ENCODE assay signal across 8 cellular contexts in the genomic region with DNA sequence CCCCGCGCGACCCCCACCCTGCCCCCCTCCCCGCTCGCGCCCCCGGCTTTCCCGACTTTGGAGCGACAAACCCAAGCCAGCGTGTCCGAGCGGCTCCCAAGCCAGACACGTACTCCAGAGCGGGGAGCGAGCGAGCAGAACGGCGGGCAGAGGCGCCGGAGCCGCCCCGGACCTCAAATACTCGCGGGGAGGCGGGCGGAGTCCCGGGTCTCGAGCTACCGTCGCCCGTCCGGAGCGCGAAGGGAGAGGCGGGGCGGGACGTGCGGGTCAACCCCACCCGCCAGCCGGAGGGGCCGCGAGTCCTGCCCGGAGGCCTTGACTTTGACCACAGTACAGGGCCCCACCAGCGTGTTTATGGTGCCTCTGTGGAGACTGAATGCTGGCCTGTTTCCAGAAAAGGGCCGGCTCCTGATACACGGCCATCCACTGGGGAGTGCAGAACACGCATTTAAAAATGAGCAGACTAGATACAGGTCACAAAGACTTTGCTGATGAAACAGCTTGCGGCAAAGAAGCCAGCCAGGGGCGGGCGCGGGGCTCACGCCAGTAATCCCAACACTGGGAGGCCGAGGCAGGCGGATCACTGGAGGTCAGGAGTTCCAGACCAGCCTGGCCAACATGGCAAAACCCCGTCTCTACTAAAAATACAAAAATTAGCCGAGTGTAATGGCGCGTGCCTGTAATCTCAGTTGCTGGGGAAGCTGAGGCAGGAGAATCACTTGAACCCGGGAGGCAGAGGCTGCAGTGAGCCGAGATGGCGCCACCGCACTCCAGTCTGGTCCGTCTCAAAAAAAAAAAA. TPM values are rescaled to one million over a fixed set of nuclear protein-coding genes. Genes with fewer than 3 reads are reported as not detected.
DNase-seq lines count a peak whose midpoint lies in the region; ATAC-seq and TF ChIP-seq lines count a peak whose summit lies in the region.

A gene (minus strand): TSS at position 148 of the 799 bp plus-strand sequence. CDS start 12,235 bp downstream, outside the sequence.

- H3K9me3 ChIP-seq in ES-I3 (ENCODE audit: control insufficient read depth, insufficient read depth, low read length), result no peaks in the 10 kb centered on the region
- no peaks in the 10 kb centered on the region for H3K9me3 ChIP-seq in MM.1S (replicated peaks; ENCODE audit: insufficient read depth, low read length)
- no peaks in the 10 kb centered on the region for H3K9me3 ChIP-seq in duodenal mucosa (ENCODE audit: control insufficient read depth in 1 of 2, low read length in 2 of 2)

- H3F3A ChIP-seq in MM.1S (ENCODE audit: insufficient read depth, low read length), result peaks cover 13% of the 10 kb centered on the region

- H3K27me3 ChIP-seq in MM.1S (replicated peaks; ENCODE audit: insufficient read depth, low read length) (no peaks in the 10 kb centered on the region), duodenal mucosa (ENCODE audit: control insufficient read depth in 1 of 2, insufficient read depth in 2 of 2, low read length in 2 of 2) (no peaks in the 10 kb centered on the region)

- CTCF ChIA-PET in activated CD4-positive, alpha-beta memory T cell treated with anti-CD3 and anti-CD28 coated beads for 36 hours (lab: Charles Lee), result interaction anchor here (0.6 to 1.3 kb wide), 5 partner anchors 19 to 125 kb away, joined by 3 to 9 read pairs (median 4); no protein-coding TSS in a partner anchor

- no peak for TF ChIP-seq CTCF in MM.1S (IDR thresholded peaks at IDR 0.05; ENCODE audit: low read length)

- peak; percentile 94 for ATAC-seq in left colon
- ATAC-seq in GM21367 (IDR thresholded peaks at IDR 0.05; ENCODE audit: unreplicated experiment), result no peak

- peak; percentile 27 for DNase-seq in MM.1S
- DNase-seq in activated CD4-positive, alpha-beta memory T cell treated with anti-CD3 and anti-CD28 coated beads for 36 hours, result peak; percentile 51
- DNase-seq in left colon, result peak; percentile 85 to 86
- peak; percentile 34 for DNase-seq in stimulated activated CD4-positive, alpha-beta T cell treated with anti-CD3 and anti-CD28 coated beads, Interleukin-12 subunit alpha, Interleukin-12 subunit beta, amount 100 ng/mL, for 4 hours
- no peak for DNase-seq in amniotic stem cell (lab: John Stamatoyannopoulos, UW)

- peak within 1 kb of the TSS; percentile 87 for H3K27ac Mint-ChIP-seq in activated CD4-positive, alpha-beta memory T cell treated with anti-CD3 and anti-CD28 coated beads for 36 hours

- H3K36me3 Mint-ChIP-seq in activated CD4-positive, alpha-beta memory T cell treated with anti-CD3 and anti-CD28 coated beads for 36 hours, result no peaks in the 10 kb centered on the region

- peaks cover 6% of the 10 kb centered on the region for H3K4me1 ChIP-seq in ES-I3 (ENCODE audit: insufficient read depth, low read length)
- H3K4me1 ChIP-seq in MM.1S (ENCODE audit: low read length), result peaks cover 5% of the 10 kb centered on the region
- H3K4me1 ChIP-seq in duodenal mucosa (ENCODE audit: control insufficient read depth in 1 of 2, insufficient read depth in 2 of 2, low read length in 2 of 2), result peaks cover 8 to 25% of the 10 kb centered on the region in 2 donors

- peaks cover 38% of the 10 kb centered on the region for H3K4me1 Mint-ChIP-seq in activated CD4-positive, alpha-beta memory T cell treated with anti-CD3 and anti-CD28 coated beads for 36 hours (ENCODE audit: low read depth)

- no peaks in the 10 kb centered on the region for H3K79me2 ChIP-seq in MM.1S (ENCODE audit: low read length)

- H3K4me2 ChIP-seq in MM.1S (ENCODE audit: low read depth, low read length), result peak within 1 kb of the TSS; percentile 81

- H3K4me3 ChIP-seq in MM.1S (ENCODE audit: low read length) (peak within 1 kb of the TSS; percentile 55), duodenal mucosa (ENCODE audit: low read depth in 1 of 2, low read length in 2 of 2) (peak within 1 kb of the TSS; percentile 65 to 83)

- no peaks in the 10 kb centered on the region for H3K9me3 Mint-ChIP-seq in activated CD4-positive, alpha-beta memory T cell treated with anti-CD3 and anti-CD28 coated beads for 36 hours

- H3K9me2 ChIP-seq in MM.1S (replicated peaks; ENCODE audit: insufficient read depth, low read length), result no peaks in the 10 kb centered on the region

- H3K36me3 ChIP-seq in ES-I3 (ENCODE audit: insufficient read depth, low read length) (no peaks in the 10 kb centered on the region), MM.1S (replicated peaks; ENCODE audit: insufficient read depth, low read length) (no peaks in the 10 kb centered on the region), duodenal mucosa (ENCODE audit: control insufficient read depth in 1 of 2, insufficient read depth in 2 of 2, low read length in 2 of 2) (peaks cover 0 to 9% of the 10 kb centered on the region in 2 donors)

- H2AFZ ChIP-seq in MM.1S (ENCODE audit: low read length), result peak within 1 kb of the TSS; percentile 53

- peak within 1 kb of the TSS; percentile 80 for H3K4me3 Mint-ChIP-seq in activated CD4-positive, alpha-beta memory T cell treated with anti-CD3 and anti-CD28 coated beads for 36 hours

- peaks cover 5% of the 10 kb centered on the region for H3K27me3 Mint-ChIP-seq in activated CD4-positive, alpha-beta memory T cell treated with anti-CD3 and anti-CD28 coated beads for 36 hours

- H3K9ac ChIP-seq in ES-I3 (ENCODE audit: low read depth, low read length), result peak within 1 kb of the TSS; percentile 90
- peak within 1 kb of the TSS; percentile 55; the same call in 1 of the 2 replicates for H3K9ac ChIP-seq in MM.1S (ENCODE audit: low read length)
- peak within 1 kb of the TSS; percentile 64 to 81 for H3K9ac ChIP-seq in duodenal mucosa (ENCODE audit: low read depth in 1 of 2, low read length in 2 of 2)

- no peaks in the 10 kb centered on the region for H4K20me1 ChIP-seq in MM.1S (ENCODE audit: insufficient read depth, low read length)

- H3K27ac ChIP-seq in MM.1S (ENCODE audit: low read length) (peak within 1 kb of the TSS; percentile 12; the same call in 1 of the 2 replicates), duodenal mucosa (ENCODE audit: low read depth, low read length) (peak within 1 kb of the TSS; percentile 95)

- intact Hi-C loops in activated CD4-positive, alpha-beta memory T cell treated with anti-CD3 and anti-CD28 coated beads for 36 hours (cut with micrococcal nuclease), result loop anchor here (2.0 kb wide), 1 partner anchor 17 kb away; no protein-coding TSS in a partner anchor
- intact Hi-C loops in left colon (cut with DNase I, micrococcal nuclease), result no loop called here

- POLR2A ChIA-PET in activated CD4-positive, alpha-beta memory T cell treated with anti-CD3 and anti-CD28 coated beads for 36 hours (lab: Charles Lee), result interaction anchor here (0.7 to 1.6 kb wide), 5 partner anchors 8 to 130 kb away, joined by 3 to 11 read pairs (median 3); a partner anchor contains a TSS

RNA-seq across cellular contexts. Expression of the gene that starts here (rescaled TPM):
- 10 to 100 TPM; 59.0 to 64.7 TPM for total RNA-seq in activated CD4-positive, alpha-beta memory T cell treated with anti-CD3 and anti-CD28 coated beads for 36 hours
- total RNA-seq in left colon, result 100 to 1,000 TPM; 182 to 192 TPM
